In the genomic region with DNA sequence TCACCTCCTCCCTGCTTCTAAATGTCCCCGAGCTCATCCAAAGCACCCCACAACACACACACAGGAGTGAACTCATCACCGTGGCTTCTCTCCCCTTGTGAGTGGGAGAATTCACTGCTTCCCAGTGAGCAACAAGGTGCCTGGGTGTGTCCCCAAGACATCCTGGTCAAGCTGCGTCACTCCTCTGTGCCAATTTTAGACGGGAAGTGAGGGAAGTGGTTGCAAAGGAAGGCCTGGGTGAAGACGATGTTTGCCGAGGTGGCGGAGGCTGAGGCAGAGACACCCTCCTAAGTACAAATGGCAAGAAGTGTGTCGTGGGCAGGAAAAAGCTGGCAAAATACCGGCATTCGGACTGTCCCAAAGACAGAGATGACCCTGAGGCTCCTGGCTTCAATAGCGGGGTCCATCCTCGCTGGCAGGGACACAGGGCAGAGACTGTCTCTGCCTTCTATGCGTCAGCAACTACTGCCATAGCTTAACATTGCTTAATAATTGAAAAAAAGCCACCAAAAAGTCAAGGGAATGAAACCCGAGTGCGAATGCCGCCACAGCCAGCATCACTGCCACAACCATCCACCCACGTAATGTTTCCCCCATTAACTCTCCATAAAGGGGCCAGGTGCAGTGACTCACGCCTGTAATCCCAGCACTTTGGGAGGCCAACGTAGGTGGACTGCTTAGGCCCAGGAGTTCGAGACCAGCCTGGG, we compare ENCODE assay signal across 10 cellular contexts.
DNase-seq lines count a peak whose midpoint lies in the region; ATAC-seq and TF ChIP-seq lines count a peak whose summit lies in the region.
"Had no signal": no experiment of that assay in that cellular context is flagged by ENCODE, and none has a peak within 500 bp of the region (broad histone marks: within the 10 kb centered on the region; RNA-seq: fewer than 3 reads in every experiment).

No MANE protein-coding gene starts in this region.

- TF ChIP-seq CTCF in cardiac fibroblast (IDR thresholded peaks at IDR 0.05; ENCODE audit: low read depth, low read length) = no peak
- TF ChIP-seq CTCF in upper lobe of right lung (IDR thresholded peaks at IDR 0.05) = no peak

- no peaks in the 10 kb centered on the region for H3K4me1 Mint-ChIP-seq in activated naive CD4-positive, alpha-beta T cell treated with anti-CD3 and anti-CD28 coated beads, Interleukin-2, amount 10 ng/mL, durations not matched to agents 7 days and 5 days
- peaks cover 10% of the 10 kb centered on the region for H3K4me1 Mint-ChIP-seq in memory B cell

- H3K9me3 Mint-ChIP-seq in activated naive CD4-positive, alpha-beta T cell treated with anti-CD3 and anti-CD28 coated beads, Interleukin-2, amount 10 ng/mL, durations not matched to agents 7 days and 5 days = no peaks in the 10 kb centered on the region
- H3K9me3 Mint-ChIP-seq in memory B cell = no peaks in the 10 kb centered on the region

- DNase-seq in activated naive CD4-positive, alpha-beta T cell treated with anti-CD3 and anti-CD28 coated beads, Interleukin-2, amount 10 ng/mL, durations not matched to agents 7 days and 5 days = no peak
- no peak for DNase-seq in activated naive CD4-positive, alpha-beta T cell treated with anti-CD3 and anti-CD28 coated beads, Interleukin-2, amount 50 U/mL, for 16 hours
- peak; percentile 51 to 86 for DNase-seq in cardiac fibroblast (ENCODE audit: low read depth in 2 of 2)
- DNase-seq in memory B cell (ENCODE audit: low spot score in 2 of 2) = no peak
- DNase-seq in upper lobe of right lung = no peak
- no peak for DNase-seq in DMS153 (lab: John Stamatoyannopoulos, UW)
- DNase-seq in activated naive CD4-positive, alpha-beta T cell treated with Interleukin-2 at 50 U/mL for 16 hours = no peak
- DNase-seq: ACHN, NCI-H1417 had no signal

- H3K4me3 ChIP-seq in cardiac fibroblast (replicated peaks in 1 of 2; ENCODE audit: low read depth in 2 of 2, low read length in 2 of 2) = no peak overlapping the region
- no peak overlapping the region for H3K4me3 ChIP-seq in upper lobe of right lung

- ATAC-seq in memory B cell (ENCODE audit: low read depth) (no peak), upper lobe of right lung (peak; percentile 63), HG02588 (IDR thresholded peaks at IDR 0.05; ENCODE audit: unreplicated experiment) (no peak)

- CTCF ChIA-PET in activated naive CD4-positive, alpha-beta T cell treated with anti-CD3 and anti-CD28 coated beads, Interleukin-2, amount 10 ng/mL, durations not matched to agents 7 days and 5 days (lab: Charles Lee) = interaction anchor here (0.7 to 1.0 kb wide), 2 partner anchors 45 to 72 kb away, joined by 3 read pairs; a partner anchor contains a TSS

- no peak overlapping the region for H3K4me3 Mint-ChIP-seq in activated naive CD4-positive, alpha-beta T cell treated with anti-CD3 and anti-CD28 coated beads, Interleukin-2, amount 10 ng/mL, durations not matched to agents 7 days and 5 days
- no peak overlapping the region for H3K4me3 Mint-ChIP-seq in memory B cell

- peak overlapping the region; percentile 66 for H3K27ac ChIP-seq in upper lobe of right lung

- no peaks in the 10 kb centered on the region for H3K9me3 ChIP-seq in upper lobe of right lung

- H3K36me3 ChIP-seq in upper lobe of right lung = peaks cover 19% of the 10 kb centered on the region

- intact Hi-C loops in upper lobe of right lung (cut with DNase I) = loop anchor here (10.0 kb wide), 1 partner anchor 64 kb away; no protein-coding TSS in a partner anchor

- no peaks in the 10 kb centered on the region for H3K27me3 Mint-ChIP-seq in activated naive CD4-positive, alpha-beta T cell treated with anti-CD3 and anti-CD28 coated beads, Interleukin-2, amount 10 ng/mL, durations not matched to agents 7 days and 5 days
- H3K27me3 Mint-ChIP-seq in memory B cell = no peaks in the 10 kb centered on the region

- no peaks in the 10 kb centered on the region for H3K27me3 ChIP-seq in upper lobe of right lung

- peak overlapping the region; percentile 46 for H3K27ac Mint-ChIP-seq in activated naive CD4-positive, alpha-beta T cell treated with anti-CD3 and anti-CD28 coated beads, Interleukin-2, amount 10 ng/mL, durations not matched to agents 7 days and 5 days
- peak overlapping the region; percentile 47 for H3K27ac Mint-ChIP-seq in memory B cell

- peaks cover 13% of the 10 kb centered on the region for H3K36me3 Mint-ChIP-seq in activated naive CD4-positive, alpha-beta T cell treated with anti-CD3 and anti-CD28 coated beads, Interleukin-2, amount 10 ng/mL, durations not matched to agents 7 days and 5 days
- H3K36me3 Mint-ChIP-seq in memory B cell = peaks cover 16% of the 10 kb centered on the region

- H3K4me1 ChIP-seq in upper lobe of right lung = peaks cover 18% of the 10 kb centered on the region

Comparison
In these comparisons a context has a peak if more than half of its experiments do, and no peak if none do; other contexts are left out.
1. DNase-seq: peak in cardiac fibroblast (2 of 2); none in activated naive CD4-positive, alpha-beta T cell treated with anti-CD3 and anti-CD28 coated beads, Interleukin-2, amount 10 ng/mL, durations not matched to agents 7 days and 5 days (single experiment), activated naive CD4-positive, alpha-beta T cell treated with anti-CD3 and anti-CD28 coated beads, Interleukin-2, amount 50 U/mL, for 16 hours (single experiment), memory B cell (0 of 2), upper lobe of right lung (single experiment), DMS153 (single experiment) and activated naive CD4-positive, alpha-beta T cell treated with Interleukin-2 at 50 U/mL for 16 hours (single experiment).